Comparison of ENCODE assay signal across 9 cellular contexts in genomic region chr6:71190809-71191208, GRCh38.
A peak's percentile ranks its signal among the peaks of the same experiment; 100 is the strongest.
DNase-seq lines count a peak whose midpoint lies in the region; ATAC-seq and TF ChIP-seq lines count a peak whose summit lies in the region.
"Had no signal": no experiment of that assay in that cellular context is flagged by ENCODE, and none has a peak within 500 bp of the region (broad histone marks: within the 10 kb centered on the region; RNA-seq: fewer than 3 reads in every experiment).

No MANE protein-coding gene starts in this region.

- H3K27me3 ChIP-seq in colonic mucosa: no peaks in the 10 kb centered on the region

- H3K9me3 ChIP-seq in colonic mucosa: no peaks in the 10 kb centered on the region

- no peak overlapping the region for H3K4me3 ChIP-seq in cardiac fibroblast (replicated peaks in 1 of 2; ENCODE audit: low read depth in 2 of 2, low read length in 2 of 2)
- H3K4me3 ChIP-seq in colonic mucosa: no peak overlapping the region

- peak; percentile 60 for DNase-seq in G401 (ENCODE audit: low spot score)
- DNase-seq in NCI-H2171 (lab: John Stamatoyannopoulos, UW): peak; percentile 8
- peak; percentile 66 to 76 for DNase-seq in cardiac fibroblast (ENCODE audit: low read depth in 2 of 2)
- DNase-seq in nephron progenitor cell: no peak
- no peak for DNase-seq in NCI-H1930 (lab: John Stamatoyannopoulos, UW)
- DNase-seq in colonic mucosa: no peak
- DNase-seq in NCI-H128 (lab: John Stamatoyannopoulos, UW; ENCODE audit: unreplicated experiment): no peak

- no peaks in the 10 kb centered on the region for H3K36me3 ChIP-seq in colonic mucosa

- H3K36me3 Mint-ChIP-seq in nephron progenitor cell (ENCODE audit: low read depth): no peaks in the 10 kb centered on the region
- H3K36me3 Mint-ChIP-seq: naive thymus-derived CD8-positive, alpha-beta T cell had no signal

- no peak overlapping the region for H3K4me3 Mint-ChIP-seq in nephron progenitor cell
- H3K4me3 Mint-ChIP-seq: naive thymus-derived CD8-positive, alpha-beta T cell had no signal

- ATAC-seq in GM18502 (IDR thresholded peaks at IDR 0.05; ENCODE audit: poor library complexity, unreplicated experiment): no peak
- ATAC-seq: naive thymus-derived CD8-positive, alpha-beta T cell had no signal

- H3K9me3 Mint-ChIP-seq in nephron progenitor cell: no peaks in the 10 kb centered on the region
- H3K9me3 Mint-ChIP-seq: naive thymus-derived CD8-positive, alpha-beta T cell had no signal

- H3K27me3 Mint-ChIP-seq in nephron progenitor cell (ENCODE audit: low read depth, poor library complexity): peaks cover 7% of the 10 kb centered on the region

- H3K9ac ChIP-seq in colonic mucosa (ENCODE audit: low read depth in 2 of 2, low read length in 2 of 2): no peak overlapping the region

- TF ChIP-seq CTCF in cardiac fibroblast (IDR thresholded peaks at IDR 0.05; ENCODE audit: low read depth, low read length): peak; percentile 24
- peak; percentile 34 for TF ChIP-seq CTCF in nephron progenitor cell (IDR thresholded peaks at IDR 0.05)
- no peak for TF ChIP-seq CTCF in colonic mucosa (IDR thresholded peaks at IDR 0.05)

- no peak overlapping the region for H3K27ac Mint-ChIP-seq in nephron progenitor cell
- H3K27ac Mint-ChIP-seq: naive thymus-derived CD8-positive, alpha-beta T cell had no signal

- no peak overlapping the region for H3K27ac ChIP-seq in colonic mucosa

- in situ Hi-C loops in G401 (cut with HindIII; ENCODE audit: low sequenced_read_pairs): no loop called here

- intact Hi-C loops in colonic mucosa (cut with DNase I): loop anchor here (5.0 kb wide), 1 partner anchor 151 kb away; no protein-coding TSS in a partner anchor

- peaks cover 5% of the 10 kb centered on the region for H3K4me1 Mint-ChIP-seq in nephron progenitor cell
- H3K4me1 Mint-ChIP-seq: naive thymus-derived CD8-positive, alpha-beta T cell had no signal

- no peaks in the 10 kb centered on the region for H3K4me1 ChIP-seq in colonic mucosa

Comparison
In these comparisons a context has a peak if more than half of its experiments do, and no peak if none do; other contexts are left out.
1. DNase-seq: peak in G401 (single experiment), NCI-H2171 (single experiment) and cardiac fibroblast (2 of 2); none in nephron progenitor cell (single experiment), NCI-H1930 (0 of 2), colonic mucosa (single experiment) and NCI-H128 (single experiment).